Comparison of ENCODE assay signal across 8 cellular contexts in the genomic region with DNA sequence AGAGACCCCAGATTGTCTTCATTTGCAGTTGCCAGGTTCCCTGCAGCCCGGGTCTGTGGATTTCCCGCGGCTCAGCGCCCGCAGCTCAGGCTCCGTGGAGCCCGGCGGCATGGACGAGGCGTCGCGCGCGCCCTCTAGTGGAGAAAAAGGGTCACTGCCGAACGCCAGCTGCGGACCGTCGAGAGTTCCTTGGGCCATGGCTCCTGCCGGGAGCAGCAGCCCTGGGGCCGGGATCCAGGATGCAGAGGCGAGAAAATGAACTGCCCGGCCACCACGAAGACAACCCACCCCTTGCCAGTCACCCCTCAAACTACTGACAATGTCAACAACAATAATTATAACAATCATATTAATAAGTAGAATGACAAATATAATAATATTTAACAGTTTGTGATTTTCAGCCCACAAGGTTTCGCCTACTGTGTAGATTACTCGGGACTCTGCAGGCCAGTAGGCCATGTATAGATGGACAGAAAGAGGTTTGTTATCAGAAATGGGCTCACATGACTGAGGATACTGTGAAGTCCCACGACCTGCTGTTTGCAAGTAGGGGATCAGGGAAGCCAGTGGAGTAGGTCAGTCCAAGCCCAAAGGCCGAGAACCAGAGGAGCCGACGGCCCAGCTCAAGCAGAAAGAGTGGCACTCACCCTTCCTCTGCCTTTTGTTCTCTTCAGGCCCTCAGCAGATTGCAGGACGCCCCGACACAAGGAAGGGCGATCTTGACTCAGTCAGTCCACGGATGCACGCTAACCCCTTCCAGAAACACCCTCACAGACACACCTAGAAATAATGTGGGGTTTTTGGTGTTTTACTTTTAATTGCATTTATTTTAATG. TPM values are rescaled to one million over a fixed set of nuclear protein-coding genes. Genes with fewer than 3 reads are reported as not detected.
DNase-seq lines count a peak whose midpoint lies in the region; ATAC-seq and TF ChIP-seq lines count a peak whose summit lies in the region.

No MANE protein-coding gene starts in this region.

- POLR2A ChIA-PET in HCT116 (lab: Charles Lee) = interaction anchor here (1.1 kb wide), 1 partner anchor 177 kb away, joined by 3 read pairs; no protein-coding TSS in a partner anchor

- H3K27me3 ChIP-seq in HCT116 (ENCODE audit: insufficient read depth, low read length) = no peaks in the 10 kb centered on the region
- H3K27me3 ChIP-seq in right lobe of liver = no peaks in the 10 kb centered on the region

- no peak overlapping the region for H3K9ac ChIP-seq in HCT116 (ENCODE audit: low read length)

- intact Hi-C loops in HCT116 (cut with micrococcal nuclease) = loop anchor here (1.0 to 2.0 kb wide), 4 partner anchors 121 to 279 kb away; no protein-coding TSS in a partner anchor
- intact Hi-C loops in right lobe of liver (cut with DNase I) = loop anchor here in 1 of 2 donors (10.0 kb wide), 1 partner anchor 279 kb away; no protein-coding TSS in a partner anchor

- H3K9me2 ChIP-seq in HCT116 (ENCODE audit: insufficient read depth) = no peaks in the 10 kb centered on the region

- H3K4me1 ChIP-seq in HCT116 (ENCODE audit: control insufficient read depth in 1 of 2, insufficient read depth in 2 of 2, low read length in 2 of 2) (peaks cover 0 to 8% of the 10 kb centered on the region in 2 experiments; a peak in 1 of 4 replicates), right lobe of liver (no peaks in the 10 kb centered on the region)

- no peak overlapping the region for H3K27ac ChIP-seq in HCT116 (ENCODE audit: low read depth, low read length)
- no peak overlapping the region for H3K27ac ChIP-seq in right lobe of liver

- DNase-seq in GM04504 (ENCODE audit: low read depth) (peak; percentile 41), HCT116 (ENCODE audit: low read depth, low spot score) (peak; percentile 22), NCI-H2196 (lab: John Stamatoyannopoulos, UW; ENCODE audit: unreplicated experiment) (peak; percentile 65), choroid plexus epithelial cell (ENCODE audit: low read depth) (peak; percentile 66), right lobe of liver (peak; percentile 81 to 83 (median 82)), cerebellar nuclear complex (lab: John Stamatoyannopoulos, UW) (no peak)
- peak; percentile 77 for DNase-seq in activated CD4-positive, alpha-beta T cell treated with anti-CD3 and anti-CD28 coated beads for 48 hours
- DNase-seq in stimulated activated CD4-positive, alpha-beta T cell treated with anti-CD3 and anti-CD28 coated beads, Interleukin-4, amount 100 ng/mL, for 4 hours = peak; percentile 29 to 64

- ATAC-seq in HCT116 = peak; percentile 99
- peak; percentile 94 to 99 (median 98) for ATAC-seq in right lobe of liver

- no peaks in the 10 kb centered on the region for H4K20me1 ChIP-seq in HCT116 (ENCODE audit: insufficient read depth)

- peak; percentile 83 to 90 (median 88) for TF ChIP-seq CTCF in HCT116 (IDR thresholded peaks at IDR 0.05 in 2 of 3, conservative IDR thresholded peaks at IDR 0.05 in 1 of 3; ENCODE audit: borderline replicate concordance in 1 of 3, insufficient read depth in 1 of 3, low read depth in 2 of 3, low read length in 2 of 3)
- peak; percentile 91 for TF ChIP-seq CTCF in choroid plexus epithelial cell (conservative IDR thresholded peaks at IDR 0.05; ENCODE audit: low read depth, low read length)
- peak; percentile 88 to 99 (median 98) for TF ChIP-seq CTCF in right lobe of liver (IDR thresholded peaks at IDR 0.05)

- TF ChIP-seq RAD21 in HCT116 (IDR thresholded peaks at IDR 0.05; ENCODE audit: low read depth) = peak; percentile 95

- H2AFZ ChIP-seq in HCT116 (ENCODE audit: low read depth, low read length, poor library complexity, severe bottlenecking) = peak overlapping the region; percentile 97

- no peaks in the 10 kb centered on the region for H3K79me2 ChIP-seq in HCT116 (ENCODE audit: insufficient read depth, low read length)

- peak overlapping the region; percentile 19 to 34; a peak in 3 of 4 replicates for H3K4me3 ChIP-seq in HCT116 (replicated peaks in 1 of 2; ENCODE audit: low read depth in 1 of 2, low read length in 2 of 2)
- peak overlapping the region; percentile 22 for H3K4me3 ChIP-seq in choroid plexus epithelial cell (ENCODE audit: low read depth, low read length)
- H3K4me3 ChIP-seq in right lobe of liver = no peak overlapping the region

- WGBS in right lobe of liver (ENCODE audit: insufficient coverage, low coverage, low lambda C conversion rate, missing lambda C conversion rate) = 28% methylated on average over 30 of the region's 35 CpGs

- H3K36me3 ChIP-seq in HCT116 (ENCODE audit: control insufficient read depth in 1 of 2, insufficient read depth in 2 of 2, low read length in 2 of 2) = no peaks in the 10 kb centered on the region
- H3K36me3 ChIP-seq in right lobe of liver = no peaks in the 10 kb centered on the region

- RAD21 ChIA-PET in HCT116 (lab: Charles Lee; ENCODE audit: low non-redundant PET in 1 of 2, low total read pairs in 2 of 2, uncharacterized antibody in 2 of 2, unreplicated experiment in 2 of 2) = interaction anchor here in 1 of 2 experiments (0.6 to 1.2 kb wide), 3 partner anchors 9 to 279 kb away, joined by 3 to 4 read pairs (median 4); no protein-coding TSS in a partner anchor

- CTCF ChIA-PET in HCT116 (lab: Charles Lee) = interaction anchor here (0.5 to 2.4 kb wide), 23 partner anchors 9 to 566 kb away, joined by 3 to 15 read pairs (median 4); no protein-coding TSS in a partner anchor

- H3K4me2 ChIP-seq in HCT116 (ENCODE audit: low read length) = peak overlapping the region; percentile 72

- no TSS peak for BruUV-seq in HCT116 (replicated peaks; lab: Mats Ljungman, UMichigan)

- H3K9me3 ChIP-seq in HCT116 (ENCODE audit: control insufficient read depth in 1 of 2, insufficient read depth in 1 of 2, low read depth in 1 of 2, low read length in 2 of 2) = peaks cover 0 to under 1% of the 10 kb centered on the region in 2 experiments; a peak in 1 of 4 replicates
- H3K9me3 ChIP-seq in right lobe of liver = no peaks in the 10 kb centered on the region

- TF ChIP-seq POLR2A in HCT116 (IDR thresholded peaks at IDR 0.05; ENCODE audit: borderline replicate concordance, extremely low read depth, insufficient read depth, insufficient read length) (no peak), right lobe of liver (IDR thresholded peaks at IDR 0.05) (no peak)

TF ChIP-seq in HCT116, 20 proteins besides CTCF, POLR2A, EP300 and RAD21:
- TF ChIP-seq CBX3 (IDR thresholded peaks at IDR 0.05; ENCODE audit: low read depth) (no peak; the same call in 1 of the 2 replicates), FOSL1 (IDR thresholded peaks at IDR 0.05; ENCODE audit: low read depth) (no peak)
- TF ChIP-seq, protein P1, sequence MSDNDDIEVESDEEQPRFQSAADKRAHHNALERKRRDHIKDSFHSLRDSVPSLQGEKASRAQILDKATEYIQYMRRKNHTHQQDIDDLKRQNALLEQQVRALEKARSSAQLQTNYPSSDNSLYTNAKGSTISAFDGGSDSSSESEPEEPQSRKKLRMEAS (IDR thresholded peaks at IDR 0.05) = peak; percentile 62

RNA-seq across cellular contexts. Expression of gene BOD1, which starts 43.1 kb away (rescaled TPM):
- total RNA-seq in HCT116 (2021; ENCODE audit: unreplicated experiment) (60.2 TPM), right lobe of liver (10 to 100 TPM; 15.3 to 24.3 (median 19.2) TPM)
- polyA plus RNA-seq in HCT116 (2012) = 50.5 and 64.2 TPM in 2 replicates

Comparison
In these comparisons a context has a peak if more than half of its experiments do, and no peak if none do; other contexts are left out.
1. DNase-seq: peak in GM04504 (single experiment), HCT116 (single experiment), NCI-H2196 (single experiment), activated CD4-positive, alpha-beta T cell treated with anti-CD3 and anti-CD28 coated beads for 48 hours (single experiment), choroid plexus epithelial cell (single experiment), right lobe of liver (3 of 3) and stimulated activated CD4-positive, alpha-beta T cell treated with anti-CD3 and anti-CD28 coated beads, Interleukin-4, amount 100 ng/mL, for 4 hours (2 of 2); none in cerebellar nuclear complex (0 of 2).
2. H3K4me3 ChIP-seq: peak in HCT116 (2 of 2) and choroid plexus epithelial cell (single experiment); none in right lobe of liver (0 of 3).
3. Peak in every context shown above with its lines, with median percentiles within 50 percentile points of each other: CTCF ChIP-seq.